In the genomic region with DNA sequence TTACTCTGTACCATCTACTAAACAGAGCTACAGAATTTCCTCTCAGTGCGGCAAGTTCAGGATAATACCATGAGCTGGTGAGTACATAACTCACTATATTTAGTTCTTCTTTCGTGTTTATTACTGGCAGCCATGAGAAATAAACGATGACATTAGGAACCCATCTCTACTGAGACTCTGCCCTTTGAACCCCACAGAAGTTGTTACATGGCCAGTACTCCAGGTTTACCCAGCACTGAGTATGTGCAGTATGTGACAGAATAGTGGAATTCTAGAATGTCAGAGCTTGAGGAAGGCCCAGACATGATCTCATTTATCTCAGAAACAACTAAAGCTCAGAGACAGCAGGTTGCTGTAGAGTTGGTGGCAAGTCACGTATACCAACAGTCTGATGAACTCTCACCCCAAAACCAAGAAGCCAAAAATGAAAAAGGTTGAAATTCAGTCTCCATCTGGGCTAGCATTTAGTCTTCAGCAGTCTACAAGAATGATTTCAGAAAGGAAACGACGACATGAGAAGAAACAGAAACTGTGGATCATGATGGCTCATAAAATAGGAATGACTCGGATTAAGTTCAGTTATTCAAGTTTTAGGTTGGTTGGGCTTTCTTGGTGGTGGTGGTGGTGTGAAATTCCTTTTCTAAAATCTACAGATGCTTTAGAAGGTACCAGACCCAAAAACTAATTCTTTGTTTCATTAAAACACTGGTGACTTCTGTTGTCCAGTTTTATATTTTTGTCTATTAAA, we compare ENCODE assay signal across 21 cellular contexts.
DNase-seq lines count a peak whose midpoint lies in the region; ATAC-seq and TF ChIP-seq lines count a peak whose summit lies in the region.
"Had no signal": no experiment of that assay in that cellular context is flagged by ENCODE, and none has a peak within 500 bp of the region (broad histone marks: within the 10 kb centered on the region; RNA-seq: fewer than 3 reads in every experiment).

No MANE protein-coding gene starts in this region.

- no peak for TF ChIP-seq CTCF in 22Rv1 (IDR thresholded peaks at IDR 0.05)
- no peak for TF ChIP-seq CTCF in ascending aorta (IDR thresholded peaks at IDR 0.05)
- TF ChIP-seq CTCF in fibroblast of villous mesenchyme (IDR thresholded peaks at IDR 0.05; ENCODE audit: insufficient read depth, low read depth, low read length), result no peak
- no peak for TF ChIP-seq CTCF in sigmoid colon (IDR thresholded peaks at IDR 0.05)

- H3K36me3 ChIP-seq in ascending aorta, result peaks cover 30 to 46% of the 10 kb centered on the region in 2 donors
- H3K36me3 ChIP-seq in sigmoid colon, result peaks cover 0 to 31% (median 2%) of the 10 kb centered on the region in 4 donors
- H3K36me3 ChIP-seq: BLaER1 treated with 17β-estradiol and CSF1 and Interleukin-3, amounts not matched to agents 10 nM and 100 nM; Peyer's patch; SJSA1 had no signal

- ATAC-seq in HG02610 (IDR thresholded peaks at IDR 0.05; ENCODE audit: unreplicated experiment), result no peak
- ATAC-seq: activated CD8-positive, alpha-beta memory T cell treated with anti-CD3 and anti-CD28 coated beads, Interleukin-2, amount 10 ng/mL, durations not matched to agents 7 days and 5 days; body of pancreas had no signal

- H3K27me3 ChIP-seq in ascending aorta, result no peaks in the 10 kb centered on the region
- no peaks in the 10 kb centered on the region for H3K27me3 ChIP-seq in sigmoid colon
- H3K27me3 ChIP-seq: BLaER1 treated with 17β-estradiol and CSF1 and Interleukin-3, amounts not matched to agents 10 nM and 100 nM; body of pancreas; Peyer's patch; SJSA1 had no signal

- H3K27ac ChIP-seq in 22Rv1 (peak overlapping the region; percentile 44; the same call in 1 of the 2 replicates), ascending aorta (peak overlapping the region; percentile 95 to 96), sigmoid colon (peak overlapping the region; percentile 84 to 98 (median 90))
- H3K27ac ChIP-seq: BLaER1 treated with 17β-estradiol and CSF1 and Interleukin-3, amounts not matched to agents 10 nM and 100 nM; body of pancreas; SJSA1 had no signal

- H3K4me1 ChIP-seq in ascending aorta (peaks cover 39 to 79% of the 10 kb centered on the region in 2 donors), sigmoid colon (peaks cover 0 to 97% (median 71%) of the 10 kb centered on the region in 4 donors)
- H3K4me1 ChIP-seq: SJSA1 had no signal

- DNase-seq in ascending aorta (ENCODE audit: low spot score in 2 of 2), result no peak
- peak; percentile 16 for DNase-seq in fibroblast of villous mesenchyme (ENCODE audit: low read depth)
- no peak for DNase-seq in sigmoid colon
- no peak for DNase-seq in activated CD4-positive, CD25-positive, alpha-beta regulatory T cell treated with anti-CD3 and anti-CD28 coated beads, Interleukin-2, amount 50 U/mL, for 72 hours
- no peak for DNase-seq in NCI-H345 treated with DMSO at 0.1 percent for 48 hours (lab: John Stamatoyannopoulos, UW; ENCODE audit: unreplicated experiment)
- DNase-seq in GM19240 (ENCODE audit: insufficient read length, low spot score), result no peak
- DNase-seq: ACHN; activated CD4-positive, alpha-beta T cell treated with anti-CD3 and anti-CD28 coated beads for 4 hours; activated CD8-positive, alpha-beta memory T cell treated with anti-CD3 and anti-CD28 coated beads, Interleukin-2, amount 10 ng/mL, durations not matched to agents 7 days and 5 days; body of pancreas; hippocampal formation; MM.1S; NCI-H1436; NCI-H524; NK-92 treated with Interleukin-12 subunit alpha and Interleukin-12 subunit beta, amount 100 ng/mL, for 24 hours; Peyer's patch had no signal

- no peak for TF ChIP-seq POLR2A in sigmoid colon (IDR thresholded peaks at IDR 0.05)

- WGBS in sigmoid colon, 2 donors, result 82 to 90% methylated on average over 7 of the region's 7 CpGs

- H3K4me3 ChIP-seq in ascending aorta (no peak overlapping the region), fibroblast of villous mesenchyme (ENCODE audit: low read depth, low read length) (no peak overlapping the region), sigmoid colon (no peak overlapping the region)
- H3K4me3 ChIP-seq: BLaER1 treated with 17β-estradiol and CSF1 and Interleukin-3, amounts not matched to agents 10 nM and 100 nM; body of pancreas; lung; Peyer's patch; SJSA1 had no signal

- H3K9me3 ChIP-seq in ascending aorta (no peaks in the 10 kb centered on the region), sigmoid colon (no peaks in the 10 kb centered on the region)
- H3K9me3 ChIP-seq: body of pancreas, Peyer's patch, SJSA1 had no signal

- intact Hi-C loops in ascending aorta (cut with DNase I) (no loop called here), sigmoid colon (cut with DNase I) (no loop called here)

- TF ChIP-seq EP300 in sigmoid colon (IDR thresholded peaks at IDR 0.05), result no peak

Comparison
In these comparisons a context has a peak if more than half of its experiments do, and no peak if none do; other contexts are left out.
1. H3K27ac ChIP-seq: peak in every context shown above with its lines; median percentile 96 in ascending aorta; 90 in sigmoid colon; 44 in 22Rv1.